In the genomic region with DNA sequence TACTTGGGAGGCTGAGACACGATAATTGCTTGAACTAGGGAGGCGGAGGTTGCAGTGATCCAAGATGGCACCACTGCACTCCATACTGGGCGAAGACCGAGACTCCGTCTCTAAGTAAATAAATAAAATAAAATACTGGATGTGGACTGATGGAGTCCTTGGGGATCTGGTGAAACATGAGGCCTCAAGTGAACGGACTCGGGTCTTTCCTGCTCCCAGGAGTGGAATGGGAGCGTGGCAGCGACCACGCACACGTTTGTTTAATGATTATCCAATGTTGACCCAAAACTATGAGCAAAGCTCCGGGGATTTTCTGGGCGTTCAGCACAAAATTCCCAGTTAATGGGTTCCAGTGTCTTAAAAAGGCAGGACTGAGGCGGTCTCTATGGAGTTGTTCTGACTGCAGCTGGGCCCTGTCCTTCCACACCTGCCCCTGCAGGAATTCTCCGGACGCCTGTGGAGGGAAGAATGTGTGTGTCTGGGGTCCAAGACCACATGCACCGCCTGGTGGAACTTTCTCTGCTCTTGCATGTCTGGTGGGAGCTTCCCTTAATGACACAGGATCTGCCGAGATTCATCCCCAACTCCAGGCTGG, we compare ENCODE assay signal across 12 cellular contexts. TPM values are rescaled to one million over a fixed set of nuclear protein-coding genes. Genes with fewer than 3 reads are reported as not detected.
DNase-seq lines count a peak whose midpoint lies in the region; ATAC-seq and TF ChIP-seq lines count a peak whose summit lies in the region.
"Had no signal": no experiment of that assay in that cellular context is flagged by ENCODE, and none has a peak within 500 bp of the region (broad histone marks: within the 10 kb centered on the region; RNA-seq: fewer than 3 reads in every experiment).

No MANE protein-coding gene starts in this region.

- peak overlapping the region; percentile 85 to 97 for H3K27ac ChIP-seq in breast epithelium
- peak overlapping the region in 3 of 4 donors; percentile 76 to 89 (median 86) for H3K27ac ChIP-seq in gastroesophageal sphincter
- peak overlapping the region; percentile 73 for H3K27ac ChIP-seq in neutrophil
- peak overlapping the region; percentile 80 for H3K27ac ChIP-seq in urinary bladder (ENCODE audit: low read depth)

- H3K4me3 ChIP-seq in breast epithelium (no peak overlapping the region), gastroesophageal sphincter (no peak overlapping the region), neutrophil (ENCODE audit: low read depth in 1 of 2, low read length in 1 of 2) (no peak overlapping the region), urinary bladder (ENCODE audit: low read depth, low read length) (no peak overlapping the region)
- H3K4me3 ChIP-seq: K562 had no signal

- H3K9me3 Mint-ChIP-seq in MCF 10A (ENCODE audit: unreplicated experiment) = no peaks in the 10 kb centered on the region
- no peaks in the 10 kb centered on the region for H3K9me3 Mint-ChIP-seq in activated T-helper 2 cell treated with anti-CD3 and anti-CD28 coated beads, Interferon-gamma antibody, Interleukin-2, Interleukin-4, amounts not matched to agents 10 μg/mL and 5 μg/mL and 100 μg/mL, durations not matched to agents 14 hours and 24 hours and 36 hours

- POLR2A ChIA-PET in MCF 10A (lab: Yijun Ruan, JAX) = no interaction called here

- H3K4me1 ChIP-seq in breast epithelium (peaks cover 22 to 28% of the 10 kb centered on the region in 2 donors), gastroesophageal sphincter (peaks cover 0 to 96% (median 67%) of the 10 kb centered on the region in 3 donors), neutrophil (ENCODE audit: control insufficient read depth in 1 of 2, insufficient read depth in 1 of 2, low read depth in 1 of 2, low read length in 1 of 2) (peaks cover 50 to 61% of the 10 kb centered on the region in 2 experiments), urinary bladder (ENCODE audit: insufficient read depth) (no peaks in the 10 kb centered on the region)

- TF ChIP-seq POLR2A in breast epithelium (IDR thresholded peaks at IDR 0.05) (no peak), gastroesophageal sphincter (IDR thresholded peaks at IDR 0.05) (no peak)

- BruUV-seq in MCF 10A (replicated peaks; lab: Mats Ljungman, UMichigan) = no TSS peak

- no peak for TF ChIP-seq EP300 in gastroesophageal sphincter (IDR thresholded peaks at IDR 0.05)

- intact Hi-C loops in breast epithelium (cut with DNase I; ENCODE audit: low total_unique reads) = no loop called here
- intact Hi-C loops in MCF 10A (cut with micrococcal nuclease) = no loop called here
- intact Hi-C loops in activated T-helper 2 cell treated with anti-CD3 and anti-CD28 coated beads, Interferon-gamma antibody, Interleukin-2, Interleukin-4, amounts not matched to agents 10 μg/mL and 5 μg/mL and 100 μg/mL, durations not matched to agents 14 hours and 24 hours and 36 hours (cut with micrococcal nuclease) = no loop called here

- no peak for TF ChIP-seq CTCF in breast epithelium (IDR thresholded peaks at IDR 0.05)
- no peak for TF ChIP-seq CTCF in MCF 10A (IDR thresholded peaks at IDR 0.05; ENCODE audit: unreplicated experiment)
- TF ChIP-seq CTCF in gastroesophageal sphincter (IDR thresholded peaks at IDR 0.05) = no peak
- no peak for TF ChIP-seq CTCF in neutrophil (IDR thresholded peaks at IDR 0.05)

- no peak overlapping the region for H3K4me3 Mint-ChIP-seq in MCF 10A (ENCODE audit: unreplicated experiment)
- H3K4me3 Mint-ChIP-seq in activated T-helper 2 cell treated with anti-CD3 and anti-CD28 coated beads, Interferon-gamma antibody, Interleukin-2, Interleukin-4, amounts not matched to agents 10 μg/mL and 5 μg/mL and 100 μg/mL, durations not matched to agents 14 hours and 24 hours and 36 hours (ENCODE audit: low read depth) = no peak overlapping the region

- H3K27me3 ChIP-seq in breast epithelium (no peaks in the 10 kb centered on the region), gastroesophageal sphincter (no peaks in the 10 kb centered on the region), neutrophil (no peaks in the 10 kb centered on the region)

- no peak overlapping the region for H3K27ac Mint-ChIP-seq in MCF 10A (ENCODE audit: low read depth, unreplicated experiment)
- H3K27ac Mint-ChIP-seq in activated T-helper 2 cell treated with anti-CD3 and anti-CD28 coated beads, Interferon-gamma antibody, Interleukin-2, Interleukin-4, amounts not matched to agents 10 μg/mL and 5 μg/mL and 100 μg/mL, durations not matched to agents 14 hours and 24 hours and 36 hours = no peak overlapping the region

- H3K36me3 Mint-ChIP-seq in MCF 10A (ENCODE audit: insufficient read depth, unreplicated experiment) = peaks cover 12% of the 10 kb centered on the region
- H3K36me3 Mint-ChIP-seq in activated T-helper 2 cell treated with anti-CD3 and anti-CD28 coated beads, Interferon-gamma antibody, Interleukin-2, Interleukin-4, amounts not matched to agents 10 μg/mL and 5 μg/mL and 100 μg/mL, durations not matched to agents 14 hours and 24 hours and 36 hours (ENCODE audit: low read depth) = peaks cover 12% of the 10 kb centered on the region

- H3K27me3 Mint-ChIP-seq in MCF 10A (ENCODE audit: insufficient read depth, unreplicated experiment) = no peaks in the 10 kb centered on the region
- no peaks in the 10 kb centered on the region for H3K27me3 Mint-ChIP-seq in activated T-helper 2 cell treated with anti-CD3 and anti-CD28 coated beads, Interferon-gamma antibody, Interleukin-2, Interleukin-4, amounts not matched to agents 10 μg/mL and 5 μg/mL and 100 μg/mL, durations not matched to agents 14 hours and 24 hours and 36 hours (ENCODE audit: low read depth)

- H3K9me3 ChIP-seq in breast epithelium = no peaks in the 10 kb centered on the region
- no peaks in the 10 kb centered on the region for H3K9me3 ChIP-seq in gastroesophageal sphincter
- H3K9me3 ChIP-seq in neutrophil = no peaks in the 10 kb centered on the region

- WGBS in gastroesophageal sphincter (ENCODE audit: low coverage in 1 of 2), 2 donors = 67 to 77% methylated on average over 17 to 18 of the region's 18 CpGs
- WGBS in urinary bladder = 54% methylated on average over 18 of the region's 18 CpGs

- peaks cover 7% of the 10 kb centered on the region for H3K4me1 Mint-ChIP-seq in MCF 10A (ENCODE audit: insufficient read depth, unreplicated experiment)
- peaks cover 44% of the 10 kb centered on the region for H3K4me1 Mint-ChIP-seq in activated T-helper 2 cell treated with anti-CD3 and anti-CD28 coated beads, Interferon-gamma antibody, Interleukin-2, Interleukin-4, amounts not matched to agents 10 μg/mL and 5 μg/mL and 100 μg/mL, durations not matched to agents 14 hours and 24 hours and 36 hours (ENCODE audit: low read depth)

- CTCF ChIA-PET in MCF 10A (lab: Yijun Ruan, JAX) = interaction anchor here (0.6 kb wide), 1 partner anchor 310 kb away, joined by 3 read pairs; no protein-coding TSS in a partner anchor

- DNase-seq in breast epithelium (ENCODE audit: low spot score in 2 of 2) (no peak), MCF 10A (ENCODE audit: unreplicated experiment) (no peak), hepatic stellate cell (ENCODE audit: low spot score) (no peak)
- DNase-seq in activated T-helper 2 cell treated with anti-CD3 and anti-CD28 coated beads, Interferon-gamma antibody, Interleukin-2, Interleukin-4, amounts not matched to agents 10 μg/mL and 5 μg/mL and 100 μg/mL, durations not matched to agents 14 hours and 24 hours and 36 hours (ENCODE audit: low spot score) = no peak
- DNase-seq: 8988T; activated naive CD4-positive, alpha-beta T cell; left cardiac atrium had no signal

- H3K36me3 ChIP-seq in breast epithelium (no peaks in the 10 kb centered on the region), gastroesophageal sphincter (no peaks in the 10 kb centered on the region), neutrophil (peaks cover 20% of the 10 kb centered on the region), urinary bladder (ENCODE audit: insufficient read depth) (no peaks in the 10 kb centered on the region)

- ATAC-seq in gastroesophageal sphincter = no peak
- no peak for ATAC-seq in GM18517 (IDR thresholded peaks at IDR 0.05; ENCODE audit: unreplicated experiment)
- ATAC-seq: K562 had no signal

RNA-seq across cellular contexts. Expression of gene NEK6, which starts 26.6 kb away (rescaled TPM):
- 10 to 100 TPM; 17.8 to 31.5 (median 22.2) TPM for total RNA-seq in breast epithelium
- 25.1 and 27.5 TPM in 2 replicates for total RNA-seq in MCF 10A (2022)
- total RNA-seq in gastroesophageal sphincter = 10 to 100 TPM; 13.2 to 31.7 (median 19.3) TPM
- 28.1 TPM for total RNA-seq in urinary bladder
- polyA plus RNA-seq in urinary bladder = 38.3 TPM
- 44.6 and 47.7 TPM in 2 replicates for total RNA-seq in activated T-helper 2 cell treated with anti-CD3 and anti-CD28 coated beads, Interferon-gamma antibody, Interleukin-2, Interleukin-4, amounts not matched to agents 10 μg/mL and 5 μg/mL and 100 μg/mL, durations not matched to agents 14 hours and 24 hours and 36 hours
